Comparison of ENCODE assay signal across 29 cellular contexts in the genomic region with DNA sequence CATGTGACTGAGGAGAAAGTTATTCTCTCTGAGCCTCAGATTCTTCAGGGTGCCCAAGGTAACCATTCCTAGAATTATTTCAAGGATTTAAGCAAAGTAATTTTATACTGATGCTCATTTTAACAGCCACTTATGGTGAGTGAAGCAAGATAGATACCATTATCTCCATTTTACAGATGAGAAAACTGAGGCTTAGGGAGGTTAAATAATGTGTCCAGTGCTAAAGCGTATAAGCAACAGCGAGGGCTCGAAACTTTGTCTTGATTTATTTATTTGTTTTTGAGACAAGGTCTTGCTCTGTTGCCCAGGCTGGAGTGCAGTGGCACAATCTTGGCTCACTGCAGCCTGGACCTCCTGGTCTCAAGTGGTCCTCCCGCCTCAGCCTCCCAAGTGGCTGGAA. TPM values are rescaled to one million over a fixed set of nuclear protein-coding genes. Genes with fewer than 3 reads are reported as not detected.
"Had no signal": no experiment of that assay in that cellular context is flagged by ENCODE, and none has a peak within 500 bp of the region (broad histone marks: within the 10 kb centered on the region; RNA-seq: fewer than 3 reads in every experiment).

No MANE protein-coding gene starts in this region.

- H3K27ac ChIP-seq: colonic mucosa, epithelial cell of prostate, esophagus squamous epithelium, gastrocnemius medialis, heart right ventricle, left lung, lower lobe of right lung had no signal

- H3K9me3 ChIP-seq: colonic mucosa, esophagus squamous epithelium, gastrocnemius medialis, heart right ventricle, left lung, lower lobe of right lung, mucosa of descending colon had no signal

- H3K36me3 ChIP-seq: colonic mucosa, esophagus squamous epithelium, gastrocnemius medialis, heart right ventricle, left lung, lower lobe of right lung had no signal

- H3K4me1 ChIP-seq: colonic mucosa, esophagus squamous epithelium, gastrocnemius medialis, heart right ventricle, left lung, lower lobe of right lung had no signal

- H3K4me3 ChIP-seq: colonic mucosa, esophagus squamous epithelium, gastrocnemius medialis, heart right ventricle, left lung, lower lobe of right lung, mucosa of descending colon had no signal

- DNase-seq: colonic mucosa; cortex of kidney; effector CD8-positive, alpha-beta T cell; effector memory CD8-positive, alpha-beta T cell; erythroblast; esophagus squamous epithelium; foreskin fibroblast; foreskin melanocyte; gastrocnemius medialis; glutamatergic neuron; heart right ventricle; hippocampal formation; kidney; kidney glomerular epithelial cell; left colon; left lung; left ventricle myocardium superior; lower lobe of right lung; mesenchymal stem cell; mucosa of descending colon; naive B cell had no signal

- ATAC-seq: effector memory CD8-positive, alpha-beta T cell; esophagus mucosa; gastrocnemius medialis; heart right ventricle; left colon; left lung; left ventricle myocardium superior; lower lobe of right lung; mucosa of descending colon had no signal

- H3K27me3 ChIP-seq: colonic mucosa had no signal

- FAIRE-seq: endometrium, islet of Langerhans, kidney had no signal

RNA-seq across cellular contexts. Expression of a gene that starts 53.6 kb away (rescaled TPM):
- total RNA-seq: dermis microvascular lymphatic vessel endothelial cell, glomerular endothelial cell, left ventricle myocardium superior, lung microvascular endothelial cell, myocyte had no signal
